In genomic region chrX:153864561-153865320, GRCh38 we compare ENCODE assay signal across 30 cellular contexts. TPM values are rescaled to one million over a fixed set of nuclear protein-coding genes. Genes with fewer than 3 reads are reported as not detected.
DNase-seq lines count a peak whose midpoint lies in the region; TF ChIP-seq lines count a peak whose summit lies in the region.
"Had no signal": no experiment of that assay in that cellular context is flagged by ENCODE, and none has a peak within 500 bp of the region (broad histone marks: within the 10 kb centered on the region; RNA-seq: fewer than 3 reads in every experiment).

No MANE protein-coding gene starts in this region.

- TF ChIP-seq CTCF in right atrium auricular region (IDR thresholded peaks at IDR 0.05), result no peak
- no peak for TF ChIP-seq CTCF in RWPE1 (conservative IDR thresholded peaks at IDR 0.05; ENCODE audit: low read depth)

- intact Hi-C loops in cardiac septum (cut with DNase I), result no loop called here

- CTCF ChIA-PET in RWPE1 (lab: Yijun Ruan, JAX), result no interaction called here

- no peaks in the 10 kb centered on the region for H3K36me3 ChIP-seq in right atrium auricular region
- H3K36me3 ChIP-seq in H7 (replicated peaks; ENCODE audit: control insufficient read depth, insufficient read depth, low read length), result no peaks in the 10 kb centered on the region; the same call in 1 of the 2 replicates
- H3K36me3 ChIP-seq in neuronal stem cell (replicated peaks in 1 of 2; ENCODE audit: control insufficient read depth in 2 of 2, insufficient read depth in 2 of 2, low read length in 2 of 2), result peaks cover 0 to 42% of the 10 kb centered on the region in 2 donors
- H3K36me3 ChIP-seq: HAP-1 had no signal

- WGBS in neuronal stem cell (ENCODE audit: extremely low coverage in 2 of 2, insufficient read length in 2 of 2, insufficient replicate concordance in 1 of 2), 2 donors, result no CpG with 5 or more reads among the region's 30 CpGs

- H3K9me3 ChIP-seq in right atrium auricular region, result no peaks in the 10 kb centered on the region
- H3K9me3 ChIP-seq in neuronal stem cell (replicated peaks in 1 of 2; ENCODE audit: control insufficient read depth in 2 of 2, insufficient read depth in 1 of 2, low read depth in 1 of 2, low read length in 2 of 2), result no peaks in the 10 kb centered on the region
- H3K9me3 ChIP-seq: Caco-2, HAP-1 had no signal

- no peak overlapping the region for H2BK12ac ChIP-seq in neuronal stem cell (ENCODE audit: low read length)

- H2AK5ac ChIP-seq in neuronal stem cell (ENCODE audit: low read depth, low read length), result peak overlapping the region; percentile 46

- H2BK15ac ChIP-seq in neuronal stem cell (ENCODE audit: low read length), result no peak overlapping the region

- H4K91ac ChIP-seq in neuronal stem cell (ENCODE audit: low read depth, low read length, poor library complexity), result no peak overlapping the region

- H2BK120ac ChIP-seq in neuronal stem cell (ENCODE audit: low read depth, low read length), result no peak overlapping the region

- H3K79me1 ChIP-seq in neuronal stem cell (ENCODE audit: low read depth, low read length), result no peaks in the 10 kb centered on the region

- H3K18ac ChIP-seq in neuronal stem cell (ENCODE audit: low read length), result no peak overlapping the region

- H3K27ac ChIP-seq in right atrium auricular region (no peak overlapping the region), neuronal stem cell (replicated peaks; ENCODE audit: low read length) (no peak overlapping the region), RWPE1 (no peak overlapping the region)
- H3K27ac ChIP-seq: C4-2B, PC-9 had no signal

- H2AFZ ChIP-seq in neuronal stem cell (ENCODE audit: low read length), result no peak overlapping the region
- H2AFZ ChIP-seq: GM23338, PC-9 had no signal

- H3K27me3 ChIP-seq in right atrium auricular region (no peaks in the 10 kb centered on the region), H7 (ENCODE audit: control insufficient read depth, insufficient read depth, low read length) (no peaks in the 10 kb centered on the region), neuronal stem cell (ENCODE audit: control insufficient read depth in 3 of 3, insufficient read depth in 3 of 3, low read depth in 1 of 3, low read length in 3 of 3) (peaks cover 0 to 23% (median 0%) of the 10 kb centered on the region in 3 experiments)

- H3K4me1 ChIP-seq in right atrium auricular region (no peaks in the 10 kb centered on the region), neuronal stem cell (ENCODE audit: control insufficient read depth in 2 of 2, insufficient read depth in 1 of 2, low read depth in 1 of 2, low read length in 2 of 2) (peaks cover 0 to 10% of the 10 kb centered on the region in 2 donors)
- H3K4me1 ChIP-seq: Caco-2, HAP-1 had no signal

- H2BK5ac ChIP-seq in neuronal stem cell (ENCODE audit: low read length), result no peak overlapping the region

- no peak overlapping the region for H3K23ac ChIP-seq in neuronal stem cell (ENCODE audit: low read depth, low read length, poor library complexity)

- H3K4me3 ChIP-seq in right atrium auricular region (no peak overlapping the region), H7 (ENCODE audit: insufficient read depth, low read depth, low read length) (no peak overlapping the region), neuronal stem cell (ENCODE audit: low read length in 2 of 2) (no peak overlapping the region)
- H3K4me3 ChIP-seq: GM23338, HAP-1, K562, PC-9 had no signal

- POLR2A ChIA-PET in RWPE1 (lab: Yijun Ruan, JAX; ENCODE audit: low non-redundant PET), result no interaction called here

- no peak overlapping the region for H4K8ac ChIP-seq in neuronal stem cell (ENCODE audit: low read depth, low read length)

- H3K4ac ChIP-seq in neuronal stem cell (ENCODE audit: low read length), result no peak overlapping the region

- no peak overlapping the region for H3K4me2 ChIP-seq in neuronal stem cell (ENCODE audit: insufficient read depth, low read length, poor library complexity, severe bottlenecking)
- H3K4me2 ChIP-seq: GM23338, PC-9 had no signal

- no peak overlapping the region for H3K14ac ChIP-seq in neuronal stem cell (ENCODE audit: low read length)

- DNase-seq in cardiac septum (ENCODE audit: low spot score) (peak; percentile 66), right atrium auricular region (ENCODE audit: low spot score) (no peak), H7 (peak; percentile 37), neuronal stem cell (ENCODE audit: low spot score) (no peak), NCI-H1105 (lab: John Stamatoyannopoulos, UW) (no peak), RWPE1 (ENCODE audit: low spot score) (no peak), NOMO-1 treated with dmso at 0.1 percent for 144 hours (lab: John Stamatoyannopoulos, UW; ENCODE audit: unreplicated experiment) (no peak)
- DNase-seq: Caco-2; CD8-positive, alpha-beta T cell; DMS79 treated with DMSO at 0.1 percent for 48 hours; GF-D8; HFFc6; Kasumi-1; MV-4-11; NCI-H1105 treated with DMSO at 0.1 percent for 48 hours; NCI-H146; NCI-H1930; NCI-H2107; NCI-H446; NCI-H524 treated with DMSO at 0.1 percent for 48 hours; NCI-H774; NK-92 treated with Interleukin-12 subunit alpha and Interleukin-12 subunit beta, amount 100 ng/mL, for 24 hours; PC-9; RPMI8226; SHP77 had no signal

- no peak overlapping the region for H3K9ac ChIP-seq in neuronal stem cell (ENCODE audit: low read depth, low read length, poor library complexity)

RNA-seq across cellular contexts. Expression of gene L1CAM, which starts 21.2 kb away (rescaled TPM):
- 1.5 TPM for total RNA-seq in cardiac septum
- 1 to 10 TPM; 6.3 to 7.0 TPM for total RNA-seq in right atrium auricular region
- 9.9 and 17.0 TPM in 2 replicates for total RNA-seq in H7 (2014; rRNA removed; shearing (Covaris generic))
- 1.6 TPM for polyA plus RNA-seq in neuronal stem cell (2013, experiment 1 of 2)
- polyA plus RNA-seq in neuronal stem cell (2013, experiment 2 of 2), result 1.7 TPM

RNA-seq across cellular contexts. Expression of gene PDZD4, which starts 34.4 kb away (rescaled TPM):
- total RNA-seq in cardiac septum (4.1 TPM), right atrium auricular region (1 to 10 TPM; 2.1 to 7.1 TPM)
- 73.0 and 76.3 TPM in 2 replicates for total RNA-seq in H7 (2014; rRNA removed; shearing (Covaris generic))
- 13.1 TPM for polyA plus RNA-seq in neuronal stem cell (2013, experiment 1 of 2)
- 12.8 TPM for polyA plus RNA-seq in neuronal stem cell (2013, experiment 2 of 2)
- total RNA-seq: HFFc6 had no signal

RNA-seq across cellular contexts. Expression of gene AVPR2, which starts 39.7 kb away (rescaled TPM):
- 3.3 TPM for total RNA-seq in cardiac septum
- total RNA-seq in right atrium auricular region, result 1 to 10 TPM; 2.3 to 4.7 TPM
- not detected in 2 replicates for total RNA-seq in H7 (2014; rRNA removed; shearing (Covaris generic))
- not detected for polyA plus RNA-seq in neuronal stem cell (2013, experiment 1 of 2)
- polyA plus RNA-seq in neuronal stem cell (2013, experiment 2 of 2), result not detected
- total RNA-seq: Caco-2; CD8-positive, alpha-beta T cell; GM23338; HFFc6; K562 had no signal
- polyA plus RNA-seq: AG04450, GM23338, K562 had no signal

Comparison
In these comparisons a context has a peak if more than half of its experiments do, and no peak if none do; other contexts are left out.
1. DNase-seq: peak in cardiac septum (single experiment) and H7 (single experiment); none in right atrium auricular region (single experiment), neuronal stem cell (single experiment), NCI-H1105 (single experiment), RWPE1 (single experiment) and NOMO-1 treated with dmso at 0.1 percent for 144 hours (single experiment).